In the genomic region with DNA sequence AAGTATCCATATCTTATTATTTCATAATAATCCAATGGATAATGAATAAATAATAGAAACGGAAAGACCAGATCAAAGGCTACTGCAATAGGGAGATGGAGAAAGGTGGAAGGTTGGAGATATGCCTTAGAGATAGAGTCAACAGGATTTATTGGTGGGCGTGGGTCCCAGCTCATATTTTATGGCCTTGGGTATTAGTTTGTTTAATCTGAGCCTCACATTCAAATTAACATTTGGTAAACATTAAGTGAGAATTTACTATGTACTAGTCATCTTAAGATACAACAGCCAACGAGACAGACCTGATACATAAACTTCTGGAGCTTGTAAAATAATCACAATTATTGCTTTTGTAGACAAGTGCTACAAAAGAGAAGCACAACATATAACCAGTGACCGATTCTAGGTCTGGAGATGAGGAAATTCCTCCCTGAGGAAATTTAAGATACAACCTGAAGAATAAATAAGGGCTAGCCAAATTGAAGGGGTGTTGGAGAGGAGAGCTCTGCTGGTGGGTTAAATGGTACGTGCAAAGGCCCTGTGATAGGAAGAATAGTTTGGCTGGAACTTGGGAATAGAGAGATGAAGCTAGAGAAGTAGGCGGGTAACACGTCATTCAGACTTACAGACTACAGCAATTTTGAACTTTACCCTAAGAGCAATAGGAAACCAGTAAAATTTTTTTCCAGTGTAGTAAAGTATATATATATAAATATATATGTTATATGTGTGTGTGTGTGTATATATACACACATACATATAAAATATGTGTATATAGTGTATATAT, we compare ENCODE assay signal across 2 cellular contexts.
A peak's percentile ranks its signal among the peaks of the same experiment; 100 is the strongest.
TF ChIP-seq lines count a peak whose summit lies in the region.

No MANE protein-coding gene starts in this region.

TF ChIP-seq in HEK293, 187 proteins besides CTCF, POLR2A, EP300 and RAD21:
- TF ChIP-seq IKZF3 (tag by site-specific recombination; IDR thresholded peaks at IDR 0.05) (no peak), ZNF623 (tag by site-specific recombination; IDR thresholded peaks at IDR 0.05) (peak; percentile 90)
TF ChIP-seq in HEK293: peak in this region for 1.

TF ChIP-seq in K562, 482 proteins besides CTCF, POLR2A, EP300 and RAD21:
- TF ChIP-seq NR4A1 (CRISPR knock-in tag; IDR thresholded peaks at IDR 0.05) (no peak), NR4A1 (tag; IDR thresholded peaks at IDR 0.05) (no peak), CXXC5 (CRISPR knock-in tag; IDR thresholded peaks at IDR 0.05) (no peak), STAT5A (IDR thresholded peaks at IDR 0.05; ENCODE audit: borderline replicate concordance, low read length) (no peak), RBM25 (IDR thresholded peaks at IDR 0.05; ENCODE audit: low read depth, low read length, severe bottlenecking) (peak; percentile 18), TCF3 (CRISPR knock-in tag; IDR thresholded peaks at IDR 0.05) (no peak), ZNF347 (CRISPR knock-in tag; IDR thresholded peaks at IDR 0.05; ENCODE audit: low read depth) (no peak)
